In the genomic region with DNA sequence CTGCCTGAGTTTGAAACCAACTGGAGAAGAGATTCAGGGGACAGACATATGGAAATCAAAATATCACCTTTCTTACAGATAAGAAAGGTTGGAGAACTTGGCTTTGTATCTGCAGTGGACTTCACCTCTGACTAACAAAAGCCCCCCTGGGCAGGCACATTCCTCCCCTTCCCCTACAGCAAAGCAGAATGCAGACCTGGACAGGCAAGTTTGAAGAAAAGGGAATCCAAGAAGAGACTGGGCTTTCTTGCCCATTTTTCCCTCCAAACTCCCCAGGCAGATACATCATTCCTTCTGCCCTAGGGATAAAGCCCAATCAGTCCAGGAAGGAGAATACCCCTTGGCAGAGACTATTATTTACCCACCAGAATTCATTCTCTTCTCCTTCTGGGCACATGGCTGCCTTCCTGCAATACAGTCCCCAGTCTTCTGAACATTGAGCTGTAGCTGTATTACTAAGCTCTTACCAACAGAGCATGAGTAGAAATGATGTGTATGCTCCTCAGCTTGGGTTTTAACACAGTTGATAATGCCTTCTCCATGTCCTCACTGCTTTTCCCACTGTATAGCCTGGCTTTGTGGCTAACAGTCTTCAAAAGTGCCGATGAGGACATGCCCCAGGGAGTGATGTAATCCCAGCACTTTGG, we compare ENCODE assay signal across 1 cellular context.
TF ChIP-seq lines count a peak whose summit lies in the region.

No MANE protein-coding gene starts in this region.

TF ChIP-seq in K562, 482 proteins besides CTCF, POLR2A, EP300 and RAD21 (continued from another document):
- TF ChIP-seq, protein P1, sequence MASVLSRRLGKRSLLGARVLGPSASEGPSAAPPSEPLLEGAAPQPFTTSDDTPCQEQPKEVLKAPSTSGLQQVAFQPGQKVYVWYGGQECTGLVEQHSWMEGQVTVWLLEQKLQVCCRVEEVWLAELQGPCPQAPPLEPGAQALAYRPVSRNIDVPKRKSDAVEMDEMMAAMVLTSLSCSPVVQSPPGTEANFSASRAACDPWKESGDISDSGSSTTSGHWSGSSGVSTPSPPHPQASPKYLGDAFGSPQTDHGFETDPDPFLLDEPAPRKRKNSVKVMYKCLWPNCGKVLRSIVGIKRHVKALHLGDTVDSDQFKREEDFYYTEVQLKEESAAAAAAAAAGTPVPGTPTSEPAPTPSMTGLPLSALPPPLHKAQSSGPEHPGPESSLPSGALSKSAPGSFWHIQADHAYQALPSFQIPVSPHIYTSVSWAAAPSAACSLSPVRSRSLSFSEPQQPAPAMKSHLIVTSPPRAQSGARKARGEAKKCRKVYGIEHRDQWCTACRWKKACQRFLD (CRISPR knock-in tag; IDR thresholded peaks at IDR 0.05), result no peak
- TF ChIP-seq FOXM1 (IDR thresholded peaks at IDR 0.05; ENCODE audit: low read depth) (no peak), FOXM1 (CRISPR knock-in tag; IDR thresholded peaks at IDR 0.05; ENCODE audit: low read depth) (no peak), ZFPM2 (CRISPR knock-in tag; IDR thresholded peaks at IDR 0.05) (no peak)
- TF ChIP-seq, protein P2, sequence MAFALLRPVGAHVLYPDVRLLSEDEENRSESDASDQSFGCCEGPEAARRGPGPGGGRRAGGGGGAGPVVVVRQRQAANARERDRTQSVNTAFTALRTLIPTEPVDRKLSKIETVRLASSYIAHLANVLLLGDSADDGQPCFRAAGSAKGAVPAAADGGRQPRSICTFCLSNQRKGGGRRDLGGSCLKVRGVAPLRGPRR (CRISPR knock-in tag; IDR thresholded peaks at IDR 0.05), result no peak
TF ChIP-seq in K562: peak in this region for 0.
